Comparison of ENCODE assay signal across 26 cellular contexts in the genomic region with DNA sequence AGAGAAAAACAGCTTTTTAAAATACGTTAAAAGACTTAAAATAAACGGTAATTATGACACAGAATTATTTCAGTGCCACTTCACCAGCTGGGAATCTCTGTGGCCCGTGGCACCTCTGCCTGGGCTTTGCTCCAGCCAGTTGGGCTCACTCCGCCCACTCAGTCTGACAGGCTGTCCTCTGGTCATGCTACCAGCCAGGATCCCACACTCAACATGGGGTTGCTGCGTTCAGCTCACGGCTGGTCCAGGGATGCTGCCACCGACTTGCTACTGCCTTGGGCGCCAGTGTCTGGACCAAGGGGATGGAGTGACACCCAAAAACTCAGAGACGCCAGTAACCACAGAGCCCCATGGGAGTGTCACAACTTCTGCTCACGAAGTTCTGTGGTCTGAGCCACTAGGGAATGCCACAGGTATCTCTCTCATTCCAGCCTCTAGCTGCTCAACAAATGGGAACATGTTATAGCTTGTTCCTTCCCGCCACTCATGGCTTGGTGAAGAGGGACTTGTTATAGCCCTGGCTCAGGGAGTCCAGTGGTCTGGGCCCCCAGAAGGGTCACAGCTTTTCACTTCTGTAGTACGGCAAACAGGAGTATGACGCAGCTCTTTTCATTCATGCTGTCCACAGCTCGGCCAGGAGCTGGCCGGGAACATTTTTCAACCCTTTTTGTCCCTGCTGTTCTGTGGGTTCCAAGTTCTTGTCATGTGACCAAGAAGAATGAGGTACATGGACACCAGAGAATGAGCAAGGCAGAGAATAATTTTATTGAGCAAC. TPM values are rescaled to one million over a fixed set of nuclear protein-coding genes. Genes with fewer than 3 reads are reported as not detected.
DNase-seq lines count a peak whose midpoint lies in the region; ATAC-seq, FAIRE-seq and TF ChIP-seq lines count a peak whose summit lies in the region.
"Had no signal": no experiment of that assay in that cellular context is flagged by ENCODE, and none has a peak within 500 bp of the region (broad histone marks: within the 10 kb centered on the region; RNA-seq: fewer than 3 reads in every experiment).

No MANE protein-coding gene starts in this region.

- ATAC-seq in GM21529 (IDR thresholded peaks at IDR 0.05; ENCODE audit: unreplicated experiment): no peak

- H3K36me3 ChIP-seq in Karpas-422 (ENCODE audit: insufficient read depth, low read length): no peaks in the 10 kb centered on the region
- H3K36me3 ChIP-seq: Peyer's patch, SJSA1 had no signal

- H3K27ac ChIP-seq in Karpas-422 (ENCODE audit: low read length): no peak overlapping the region
- H3K27ac ChIP-seq: C4-2B, GM23248, KMS-11, Peyer's patch, SJSA1 had no signal

- FAIRE-seq in D721Med (lab: Jason Lieb, UNC): no peak
- FAIRE-seq: G401.6 had no signal

- TF ChIP-seq CTCF in D721Med (IDR thresholded peaks at IDR 0.05; ENCODE audit: insufficient read depth, missing control alignments) (no peak), foreskin fibroblast (IDR thresholded peaks at IDR 0.05; ENCODE audit: low read depth, low read length) (no peak)

- H4K20me1 ChIP-seq in Karpas-422 (ENCODE audit: insufficient read depth, low read depth, low read length): no peaks in the 10 kb centered on the region

- peak; percentile 21 for DNase-seq in Daoy (ENCODE audit: low read depth)
- DNase-seq in M059J (ENCODE audit: low read depth): peak; percentile 15
- peak; percentile 6 for DNase-seq in iPS-NIHi7 (ENCODE audit: extremely low spot score)
- DNase-seq in posterior vena cava (ENCODE audit: low spot score): peak; percentile 53
- DNase-seq in D721Med (ENCODE audit: insufficient read length, low spot score): no peak
- DNase-seq in Karpas-422: no peak
- DNase-seq in foreskin fibroblast: no peak
- DNase-seq: ACHN; AML-193; DMS 273 treated with DMSO at 0.1 percent for 48 hours; DND-41; GM23248; MM.1S; NCI-H1092; NCI-H146; NCI-H2029 treated with DMSO at 0.1 percent for 48 hours; NCI-H2171 treated with DMSO at 0.1 percent for 48 hours; NCI-H446 treated with DMSO at 0.1 percent for 48 hours; NCI-H69; NK-92 treated with Interleukin-12 subunit alpha and Interleukin-12 subunit beta, amount 100 ng/mL, for 24 hours; Peyer's patch had no signal

- H3K4me2 ChIP-seq in Karpas-422 (ENCODE audit: low read depth, low read length, poor library complexity, severe bottlenecking): no peak overlapping the region
- H3K4me2 ChIP-seq: KMS-11 had no signal

- no peak overlapping the region for H3K4me3 ChIP-seq in Karpas-422 (ENCODE audit: low read length)
- H3K4me3 ChIP-seq in foreskin fibroblast (ENCODE audit: low read depth in 1 of 2, low read length in 2 of 2): no peak overlapping the region
- H3K4me3 ChIP-seq: GM23248, Peyer's patch, SJSA1 had no signal

- H2AFZ ChIP-seq in Karpas-422 (ENCODE audit: low read length): no peak overlapping the region
- H2AFZ ChIP-seq: GM23248 had no signal

- no peaks in the 10 kb centered on the region for H3K79me2 ChIP-seq in Karpas-422 (ENCODE audit: low read length)

- H3K9me2 ChIP-seq in Karpas-422 (replicated peaks; ENCODE audit: insufficient read depth, low read length): no peaks in the 10 kb centered on the region

- H3K9me3 ChIP-seq in Karpas-422 (ENCODE audit: low read length): no peaks in the 10 kb centered on the region
- H3K9me3 ChIP-seq: Peyer's patch, SJSA1 had no signal

- no peaks in the 10 kb centered on the region for H3K4me1 ChIP-seq in Karpas-422 (ENCODE audit: low read length)
- H3K4me1 ChIP-seq: Peyer's patch, SJSA1 had no signal

- H3K9ac ChIP-seq in Karpas-422 (ENCODE audit: low read length): no peak overlapping the region
- H3K9ac ChIP-seq: GM23248, KMS-11 had no signal

- intact Hi-C loops in posterior vena cava (cut with DNase I): no loop called here

- H3K27me3 ChIP-seq in Karpas-422 (ENCODE audit: low read length): no peaks in the 10 kb centered on the region
- H3K27me3 ChIP-seq: Peyer's patch, SJSA1 had no signal

RNA-seq across cellular contexts. Expression of a gene that starts 23.4 kb away (rescaled TPM):
- 20.2 and 21.1 TPM in 2 replicates for total RNA-seq in Daoy (2014; rRNA removed; shearing (Covaris generic))
- total RNA-seq in M059J (2014; rRNA removed; shearing (Covaris generic)): 13.9 and 14.8 TPM in 2 replicates
- 10 to 100 TPM; 15.6 to 18.1 TPM for total RNA-seq in posterior vena cava
- total RNA-seq in Karpas-422 (2014; rRNA removed; shearing (Covaris generic); ENCODE audit: low replicate concordance): 27.3 and 29.9 TPM in 2 replicates

Comparison
In these comparisons a context has a peak if more than half of its experiments do, and no peak if none do; other contexts are left out.
1. DNase-seq: peak in Daoy (single experiment), M059J (single experiment), iPS-NIHi7 (single experiment) and posterior vena cava (single experiment); none in D721Med (single experiment), Karpas-422 (single experiment) and foreskin fibroblast (0 of 2).